Comparison of ENCODE assay signal across 29 cellular contexts in genomic region chr12:23611320-23611719, GRCh38.
DNase-seq lines count a peak whose midpoint lies in the region; ATAC-seq and TF ChIP-seq lines count a peak whose summit lies in the region.
"Had no signal": no experiment of that assay in that cellular context is flagged by ENCODE, and none has a peak within 500 bp of the region (broad histone marks: within the 10 kb centered on the region; RNA-seq: fewer than 3 reads in every experiment).

No MANE protein-coding gene starts in this region.

- H3K36me3 ChIP-seq in brain microvascular endothelial cell (replicated peaks): no peaks in the 10 kb centered on the region
- H3K36me3 ChIP-seq: breast epithelium, left lung, tibial nerve had no signal

- TF ChIP-seq CTCF in brain microvascular endothelial cell (IDR thresholded peaks at IDR 0.05; ENCODE audit: low read depth, low read length, missing control alignments): no peak
- TF ChIP-seq CTCF in fibroblast of villous mesenchyme (IDR thresholded peaks at IDR 0.05; ENCODE audit: insufficient read depth, low read depth, low read length): no peak

- in situ Hi-C loops in brain microvascular endothelial cell (cut with HindIII; ENCODE audit: low pct_ligation_motif_present, low sequenced_read_pairs): no loop called here

- DNase-seq in DMS 273 (lab: John Stamatoyannopoulos, UW; ENCODE audit: unreplicated experiment): peak; percentile 41
- no peak for DNase-seq in DMS 273 treated with DMSO at 0.1 percent for 48 hours (lab: John Stamatoyannopoulos, UW)
- peak; percentile 61 for DNase-seq in NCI-H2196 treated with DMSO at 0.1 percent for 48 hours (lab: John Stamatoyannopoulos, UW; ENCODE audit: unreplicated experiment)
- peak; percentile 35 for DNase-seq in brain microvascular endothelial cell
- peak; percentile 37 for DNase-seq in fibroblast of villous mesenchyme (ENCODE audit: low read depth)
- no peak for DNase-seq in activated CD4-positive, CD25-positive, alpha-beta regulatory T cell (lab: John Stamatoyannopoulos, UW)
- DNase-seq in COLO829 (ENCODE audit: low spot score): no peak
- DNase-seq: activated CD4-positive, alpha-beta T cell treated with anti-CD3 and anti-CD28 coated beads for 36 hours; activated gamma-delta T cell; CD4-positive, alpha-beta T cell; DMS53; GDM1; immature natural killer cell; Kasumi-1; left lung; naive thymus-derived CD4-positive, alpha-beta T cell; NCI-H2029 treated with DMSO at 0.1 percent for 48 hours; NCI-H774; nucleus accumbens; psoas muscle; stimulated activated naive CD8-positive, alpha-beta T cell treated with anti-CD3 and anti-CD28 coated beads, Interleukin-15, amount 100 ng/mL, for 72 hours; T-helper 17 cell had no signal

- H3K27ac ChIP-seq in brain microvascular endothelial cell: no peak overlapping the region
- H3K27ac ChIP-seq: 22Rv1, breast epithelium, hepatocyte, left lung, psoas muscle, RWPE1, tibial nerve had no signal

- no peaks in the 10 kb centered on the region for H3K27me3 ChIP-seq in brain microvascular endothelial cell (replicated peaks)
- H3K27me3 ChIP-seq: breast epithelium, hepatocyte, left lung, tibial nerve had no signal

- ATAC-seq in GM19455 (IDR thresholded peaks at IDR 0.05; ENCODE audit: unreplicated experiment): no peak
- ATAC-seq: activated CD4-positive, alpha-beta T cell treated with anti-CD3 and anti-CD28 coated beads for 36 hours; HCT116; left lung; naive thymus-derived CD4-positive, alpha-beta T cell; psoas muscle; stimulated activated naive CD8-positive, alpha-beta T cell treated with anti-CD3 and anti-CD28 coated beads, Interleukin-15, amount 100 ng/mL, for 72 hours; T-helper 17 cell had no signal

- H3K4me3 ChIP-seq in brain microvascular endothelial cell (ENCODE audit: low read depth, low read length) (no peak overlapping the region), fibroblast of villous mesenchyme (ENCODE audit: low read depth, low read length) (no peak overlapping the region)
- H3K4me3 ChIP-seq: breast epithelium, hepatocyte, left lung, psoas muscle, tibial nerve had no signal

Comparison
In these comparisons a context has a peak if more than half of its experiments do, and no peak if none do; other contexts are left out.
1. DNase-seq: peak in DMS 273 (single experiment), NCI-H2196 treated with DMSO at 0.1 percent for 48 hours (single experiment), brain microvascular endothelial cell (single experiment) and fibroblast of villous mesenchyme (single experiment); none in DMS 273 treated with DMSO at 0.1 percent for 48 hours (single experiment), activated CD4-positive, CD25-positive, alpha-beta regulatory T cell (0 of 4) and COLO829 (single experiment).